Comparison of ENCODE assay signal across 8 cellular contexts in genomic region chr6:44041461-44042260, GRCh38.
DNase-seq lines count a peak whose midpoint lies in the region; ATAC-seq, FAIRE-seq and TF ChIP-seq lines count a peak whose summit lies in the region.

No MANE protein-coding gene starts in this region.

- H3K4me1 ChIP-seq in skeletal muscle satellite cell (ENCODE audit: control insufficient read depth, insufficient read depth, low read length), result peaks cover 43% of the 10 kb centered on the region

- FAIRE-seq in GM12891 (lab: Jason Lieb, UNC), result no peak

- no peaks in the 10 kb centered on the region for H3K27me3 ChIP-seq in skeletal muscle satellite cell (ENCODE audit: control insufficient read depth, insufficient read depth, low read length)

- H3K36me3 ChIP-seq in skeletal muscle satellite cell (ENCODE audit: insufficient read depth, low read length), result no peaks in the 10 kb centered on the region

- no peak for TF ChIP-seq POLR2A in GM12891 (IDR thresholded peaks at IDR 0.05; ENCODE audit: low read depth, low read length)

- peak overlapping the region; percentile 52 for H3K9ac ChIP-seq in skeletal muscle satellite cell (ENCODE audit: low read depth, low read length)

- peak overlapping the region; percentile 64 for H3K4me2 ChIP-seq in skeletal muscle satellite cell (ENCODE audit: low read length)

- DNase-seq in HFF-Myc (ENCODE audit: extremely low read depth, low read depth) (peak; percentile 93), SW480 (ENCODE audit: low spot score) (peak; percentile 75), foreskin melanocyte (peak; percentile 54), GM12891 (ENCODE audit: insufficient read length, low spot score) (no peak)
- DNase-seq in activated naive CD4-positive, alpha-beta T cell (lab: John Stamatoyannopoulos, UW), result no peak
- no peak for DNase-seq in stimulated activated CD4-positive, alpha-beta T cell treated with anti-CD3 and anti-CD28 coated beads, Interleukin-2, amount 100 ng/mL, for 24 hours

- no peaks in the 10 kb centered on the region for H3K9me3 ChIP-seq in skeletal muscle satellite cell (replicated peaks; ENCODE audit: low read length)

- H3K4me3 ChIP-seq in HFF-Myc (replicated peaks; ENCODE audit: low read depth, low read length) (no peak overlapping the region), skeletal muscle satellite cell (ENCODE audit: low read length) (no peak overlapping the region)

- TF ChIP-seq CTCF in HFF-Myc (IDR thresholded peaks at IDR 0.05; ENCODE audit: low read depth, low read length, missing control alignments), result no peak

- no peak for ATAC-seq in HG03175 (IDR thresholded peaks at IDR 0.05; ENCODE audit: unreplicated experiment)

TF ChIP-seq in GM12891, 5 proteins besides CTCF, POLR2A, EP300 and RAD21:
- no peak for TF ChIP-seq POU2F2 (IDR thresholded peaks at IDR 0.05; ENCODE audit: low read depth, low read length)
- TF ChIP-seq TAF1 (IDR thresholded peaks at IDR 0.05; ENCODE audit: low read depth, low read length), result no peak
- TF ChIP-seq SPI1 (IDR thresholded peaks at IDR 0.05; ENCODE audit: low read depth, low read length), result no peak

Comparison
In these comparisons a context has a peak if more than half of its experiments do, and no peak if none do; other contexts are left out.
1. DNase-seq: peak in HFF-Myc (single experiment), SW480 (single experiment) and foreskin melanocyte (single experiment); none in activated naive CD4-positive, alpha-beta T cell (0 of 4), stimulated activated CD4-positive, alpha-beta T cell treated with anti-CD3 and anti-CD28 coated beads, Interleukin-2, amount 100 ng/mL, for 24 hours (0 of 2) and GM12891 (single experiment).